Comparison of ENCODE assay signal across 21 cellular contexts in genomic region chr2:134241911-134242310, GRCh38.
"Had no signal": no experiment of that assay in that cellular context is flagged by ENCODE, and none has a peak within 500 bp of the region (broad histone marks: within the 10 kb centered on the region; RNA-seq: fewer than 3 reads in every experiment).

No MANE protein-coding gene starts in this region.

- H3K27ac Mint-ChIP-seq: dendritic cell treated with granulocyte-macrophage colony-stimulating factor and Interleukin-4, amounts not matched to agents 40 ng/mL and 50 ng/mL, for 4 days; immature natural killer cell; nephron; progenitor cell of endocrine pancreas had no signal

- ATAC-seq: effector memory CD8-positive, alpha-beta T cell; gastrocnemius medialis; heart right ventricle; pancreas; right cardiac atrium had no signal

- H3K4me3 ChIP-seq: esophagus muscularis mucosa, gastrocnemius medialis, heart right ventricle, pancreas, stomach, thoracic aorta, transverse colon had no signal

- H3K27me3 Mint-ChIP-seq: dendritic cell treated with granulocyte-macrophage colony-stimulating factor and Interleukin-4, amounts not matched to agents 40 ng/mL and 50 ng/mL, for 4 days; effector memory CD8-positive, alpha-beta T cell; progenitor cell of endocrine pancreas had no signal

- H3K4me3 Mint-ChIP-seq: dendritic cell treated with granulocyte-macrophage colony-stimulating factor and Interleukin-4, amounts not matched to agents 40 ng/mL and 50 ng/mL, for 4 days; effector memory CD8-positive, alpha-beta T cell; immature natural killer cell; nephron had no signal

- H3K9me3 Mint-ChIP-seq: dendritic cell treated with granulocyte-macrophage colony-stimulating factor and Interleukin-4, amounts not matched to agents 40 ng/mL and 50 ng/mL, for 4 days; effector memory CD8-positive, alpha-beta T cell; immature natural killer cell; nephron had no signal

- H3K27me3 ChIP-seq: esophagus muscularis mucosa, gastrocnemius medialis, heart right ventricle, pancreas, stomach, transverse colon had no signal

- H3K27ac ChIP-seq: epithelial cell of prostate, esophagus muscularis mucosa, gastrocnemius medialis, heart right ventricle, pancreas, stomach, thoracic aorta, transverse colon had no signal

- DNase-seq: cerebellar nuclear complex; effector memory CD8-positive, alpha-beta T cell; gastrocnemius medialis; heart right ventricle; immature natural killer cell; mammary epithelial cell; occipital lobe; pancreas; right cardiac atrium; stimulated activated CD4-positive, alpha-beta T cell treated with anti-CD3 and anti-CD28 coated beads, Interleukin-1b, Interleukin-23, amount 100 ng/mL, for 48 hours; stimulated activated CD4-positive, alpha-beta T cell treated with anti-CD3 and anti-CD28 coated beads, Interleukin-4, amount 100 ng/mL, for 24 hours; stimulated activated naive CD4-positive, alpha-beta T cell; stomach; substantia nigra; transverse colon had no signal
